In genomic region chr9:33447404-33448158, GRCh38 we compare ENCODE assay signal across 8 cellular contexts. TPM values are rescaled to one million over a fixed set of nuclear protein-coding genes. Genes with fewer than 3 reads are reported as not detected.
DNase-seq lines count a peak whose midpoint lies in the region; ATAC-seq and TF ChIP-seq lines count a peak whose summit lies in the region.

AQP3 (minus strand) TSS chr9:33447593; CDS start chr9:33447530, 63 bp downstream.

- H3K9me2 ChIP-seq in neural cell (ENCODE audit: insufficient read depth, low read length): no peaks in the 10 kb centered on the region

- TF ChIP-seq POLR2A in thyroid gland (IDR thresholded peaks at IDR 0.05): peak in 1 of 2 donors; percentile 19
- TF ChIP-seq POLR2A in GM18505 (IDR thresholded peaks at IDR 0.05; ENCODE audit: borderline replicate concordance, extremely low read depth, insufficient read depth, insufficient read length): no peak

- H3K27ac Mint-ChIP-seq in HFFc6: peak within 1 kb of the TSS; percentile 46
- peak within 1 kb of the TSS; percentile 91 for H3K27ac Mint-ChIP-seq in activated T-cell treated with anti-CD3 and anti-CD28 coated beads, Interleukin-2, amount 50 U/mL, for 72 hours

- no peaks in the 10 kb centered on the region for H3K9me3 Mint-ChIP-seq in HFFc6
- no peaks in the 10 kb centered on the region for H3K9me3 Mint-ChIP-seq in activated T-cell treated with anti-CD3 and anti-CD28 coated beads, Interleukin-2, amount 50 U/mL, for 72 hours

- H3K36me3 ChIP-seq in neural cell (ENCODE audit: insufficient read depth, low read length) (no peaks in the 10 kb centered on the region), thyroid gland (no peaks in the 10 kb centered on the region)

- H3K4me1 ChIP-seq in thyroid gland: peaks cover 3 to 30% of the 10 kb centered on the region in 2 donors

- H3K36me3 Mint-ChIP-seq in HFFc6 (ENCODE audit: low read depth): no peaks in the 10 kb centered on the region
- no peaks in the 10 kb centered on the region for H3K36me3 Mint-ChIP-seq in activated T-cell treated with anti-CD3 and anti-CD28 coated beads, Interleukin-2, amount 50 U/mL, for 72 hours (ENCODE audit: insufficient read depth in 2 of 2)

- peak; percentile 35 to 57 for ATAC-seq in activated T-cell treated with anti-CD3 and anti-CD28 coated beads, Interleukin-2, amount 50 U/mL, for 72 hours (replicated peaks in 1 of 2)
- no peak for ATAC-seq in GM18505 (IDR thresholded peaks at IDR 0.05; ENCODE audit: unreplicated experiment)

- peaks cover 14% of the 10 kb centered on the region for H3K27me3 Mint-ChIP-seq in HFFc6 (ENCODE audit: insufficient read depth)
- H3K27me3 Mint-ChIP-seq in activated T-cell treated with anti-CD3 and anti-CD28 coated beads, Interleukin-2, amount 50 U/mL, for 72 hours (ENCODE audit: low read depth): no peaks in the 10 kb centered on the region

- H2AFZ ChIP-seq in neural cell (ENCODE audit: low read depth, low read length): peak within 1 kb of the TSS; percentile 2

- TF ChIP-seq CTCF in HFFc6 (IDR thresholded peaks at IDR 0.05) (peak; percentile 65), fibroblast of the aortic adventitia (IDR thresholded peaks at IDR 0.05; ENCODE audit: insufficient read depth, low read length) (peak; percentile 37), neural cell (IDR thresholded peaks at IDR 0.05; ENCODE audit: poor library complexity, severe bottlenecking) (peak; percentile 37), thyroid gland (IDR thresholded peaks at IDR 0.05) (peak in 3 of 6 experiments; percentile 11 to 47 (median 32))

- H3K4me2 ChIP-seq in neural cell (ENCODE audit: low read length): no peak within 1 kb of the TSS

- no peaks in the 10 kb centered on the region for H3F3A ChIP-seq in neural cell (ENCODE audit: insufficient read depth, low read length, poor library complexity, severe bottlenecking)

- H3K4me3 Mint-ChIP-seq in HFFc6: peak within 1 kb of the TSS; percentile 84
- H3K4me3 Mint-ChIP-seq in activated T-cell treated with anti-CD3 and anti-CD28 coated beads, Interleukin-2, amount 50 U/mL, for 72 hours: peak within 1 kb of the TSS; percentile 93 to 97

- intact Hi-C loops in thyroid gland (cut with DNase I): no loop called here

- H3K9ac ChIP-seq in neural cell (ENCODE audit: low read length): peak within 1 kb of the TSS; percentile 39

- H3K79me2 ChIP-seq in neural cell (replicated peaks; ENCODE audit: insufficient read depth, low read length): no peaks in the 10 kb centered on the region

- no peaks in the 10 kb centered on the region for H4K20me1 ChIP-seq in neural cell (ENCODE audit: insufficient read depth)

- DNase-seq in DMS53 (lab: John Stamatoyannopoulos, UW) (peak; percentile 86), HFFc6 (peak; percentile 20), NOMO-1 (lab: John Stamatoyannopoulos, UW; ENCODE audit: unreplicated experiment in 2 of 2) (peak; percentile 58 to 67), fibroblast of the aortic adventitia (ENCODE audit: low read depth) (no peak), thyroid gland (peak; percentile 54 to 63)
- DNase-seq in activated T-cell treated with anti-CD3 and anti-CD28 coated beads, Interleukin-2, amount 50 U/mL, for 72 hours: peak; percentile 71 to 81

- TF ChIP-seq EP300 in neural cell (conservative IDR thresholded peaks at IDR 0.05; ENCODE audit: poor library complexity, severe bottlenecking): no peak

- WGBS in thyroid gland, 2 donors: 8 to 18% methylated on average over 16 of the region's 48 CpGs

- H3K4me3 ChIP-seq in fibroblast of the aortic adventitia (ENCODE audit: low read depth, low read length): peak within 1 kb of the TSS; percentile 50
- peak within 1 kb of the TSS; percentile 60 for H3K4me3 ChIP-seq in neural cell (ENCODE audit: low read length)
- peak within 1 kb of the TSS in 1 of 3 donors; percentile 30 for H3K4me3 ChIP-seq in thyroid gland (replicated peaks in 1 of 3)

- TF ChIP-seq RAD21 in neural cell (conservative IDR thresholded peaks at IDR 0.05): no peak

- H3K9me3 ChIP-seq in neural cell (ENCODE audit: low read length): no peaks in the 10 kb centered on the region
- no peaks in the 10 kb centered on the region for H3K9me3 ChIP-seq in thyroid gland

- H3K4me1 Mint-ChIP-seq in HFFc6 (ENCODE audit: low read depth): peaks cover 21% of the 10 kb centered on the region
- H3K4me1 Mint-ChIP-seq in activated T-cell treated with anti-CD3 and anti-CD28 coated beads, Interleukin-2, amount 50 U/mL, for 72 hours (ENCODE audit: low read depth): peaks cover 53% of the 10 kb centered on the region

- H3K27me3 ChIP-seq in neural cell (ENCODE audit: insufficient read depth, low read depth, low read length) (peaks cover 9% of the 10 kb centered on the region), thyroid gland (no peaks in the 10 kb centered on the region)

- no peak within 1 kb of the TSS for H3K27ac ChIP-seq in neural cell (ENCODE audit: low read length)
- no peak within 1 kb of the TSS for H3K27ac ChIP-seq in thyroid gland

TF ChIP-seq in neural cell, 6 proteins besides CTCF, POLR2A, EP300 and RAD21:
- TF ChIP-seq REST (IDR thresholded peaks at IDR 0.05; ENCODE audit: borderline replicate concordance): no peak
- no peak for TF ChIP-seq MXI1 (conservative IDR thresholded peaks at IDR 0.05; ENCODE audit: poor library complexity, severe bottlenecking)
- no peak for TF ChIP-seq EZH2 (IDR thresholded peaks at IDR 0.05; ENCODE audit: borderline replicate concordance, insufficient read depth, low read length, poor library complexity, severe bottlenecking)
- no peak for TF ChIP-seq TAF1 (IDR thresholded peaks at IDR 0.05; ENCODE audit: low read depth)
- TF ChIP-seq SMC3 (conservative IDR thresholded peaks at IDR 0.05; ENCODE audit: poor library complexity): no peak
- TF ChIP-seq POLR2AphosphoS5 (IDR thresholded peaks at IDR 0.05): no peak
TF ChIP-seq in neural cell: peak in this region for 0.

RNA-seq across cellular contexts. Expression of gene AQP3, which starts in this region (rescaled TPM):
- under 1 TPM; 0.28 to 0.81 (median 0.53) TPM for total RNA-seq in HFFc6 (2021; fragmentation: NEBNext Ultra II Directional; extraction: Animal tissue kit (Norgen Biotek cat#: 25700))
- total RNA-seq in activated T-cell treated with anti-CD3 and anti-CD28 coated beads, Interleukin-2, amount 50 U/mL, for 72 hours: 10 to 100 TPM; 12.0 to 17.8 TPM
- total RNA-seq in fibroblast of the aortic adventitia (ENCODE audit: low replicate concordance): 0.54 and 1.9 TPM in 2 replicates
- 0.76 TPM in 1 of 2 replicates, not detected in the other for polyA plus RNA-seq in neural cell
- not detected in 2 replicates for polyA minus RNA-seq in neural cell
- total RNA-seq in thyroid gland: 1 to 10 TPM; 1.0 to 4.3 (median 2.5) TPM

Comparison
In these comparisons a context has a peak if more than half of its experiments do, and no peak if none do; other contexts are left out.
1. Peak in DNase-seq in HFFc6; RNA of the gene not detected or under 1 TPM.